Comparison of ENCODE assay signal across 1 cellular context in genomic region chr2:158828378-158829136, GRCh38.
TF ChIP-seq lines count a peak whose summit lies in the region.

No MANE protein-coding gene starts in this region.

TF ChIP-seq in WTC11, 78 proteins besides CTCF, POLR2A, EP300 and RAD21 (continued from another document):
- no peak for TF ChIP-seq AR (CRISPR knock-in tag; IDR thresholded peaks at IDR 0.05)
- TF ChIP-seq HMGXB4 (CRISPR knock-in tag; IDR thresholded peaks at IDR 0.05), result no peak
- TF ChIP-seq ZNF671 (CRISPR knock-in tag; IDR thresholded peaks at IDR 0.05), result no peak
- no peak for TF ChIP-seq ATF2 (CRISPR knock-in tag; IDR thresholded peaks at IDR 0.05; ENCODE audit: borderline replicate concordance, low read depth)
- no peak for TF ChIP-seq ZMAT4 (CRISPR knock-in tag; IDR thresholded peaks at IDR 0.05)
- TF ChIP-seq ESRRA (CRISPR knock-in tag; IDR thresholded peaks at IDR 0.05; ENCODE audit: borderline replicate concordance), result no peak
- TF ChIP-seq ZNF281 (CRISPR knock-in tag; IDR thresholded peaks at IDR 0.05), result no peak
TF ChIP-seq in WTC11: peak in this region for 0.
